In genomic region chr2:25041928-25042320, GRCh38 we compare ENCODE assay signal across 8 cellular contexts. TPM values are rescaled to one million over a fixed set of nuclear protein-coding genes. Genes with fewer than 3 reads are reported as not detected.
DNase-seq lines count a peak whose midpoint lies in the region; ATAC-seq and TF ChIP-seq lines count a peak whose summit lies in the region.

TSS of gene EFR3B (plus strand) at chr2:25042076. CDS start at chr2:25042313, 237 bp downstream.

- H3K27ac Mint-ChIP-seq in activated CD4-positive, alpha-beta T cell treated with anti-CD3 and anti-CD28 coated beads for 36 hours, result no peak within 1 kb of the TSS
- peak within 1 kb of the TSS; percentile 89 for H3K27ac Mint-ChIP-seq in chondrocyte (ENCODE audit: unreplicated experiment)

- H3K36me3 Mint-ChIP-seq in activated CD4-positive, alpha-beta T cell treated with anti-CD3 and anti-CD28 coated beads for 36 hours (ENCODE audit: low read depth), result no peaks in the 10 kb centered on the region
- H3K36me3 Mint-ChIP-seq in chondrocyte (ENCODE audit: low read depth), result no peaks in the 10 kb centered on the region

- CTCF ChIA-PET in activated CD4-positive, alpha-beta T cell treated with anti-CD3 and anti-CD28 coated beads for 36 hours (lab: Charles Lee), result interaction anchor here (0.7 to 2.2 kb wide), 3 partner anchors 57 to 88 kb away, joined by 3 to 10 read pairs (median 5); no protein-coding TSS in a partner anchor

- peaks cover 38% of the 10 kb centered on the region for H3K27me3 Mint-ChIP-seq in activated CD4-positive, alpha-beta T cell treated with anti-CD3 and anti-CD28 coated beads for 36 hours
- peaks cover 1% of the 10 kb centered on the region for H3K27me3 Mint-ChIP-seq in chondrocyte (ENCODE audit: low read depth)

- H3K4me3 Mint-ChIP-seq in activated CD4-positive, alpha-beta T cell treated with anti-CD3 and anti-CD28 coated beads for 36 hours, result peak within 1 kb of the TSS; percentile 71
- H3K4me3 Mint-ChIP-seq in chondrocyte (ENCODE audit: unreplicated experiment), result peak within 1 kb of the TSS; percentile 87

- peak; percentile 96 for ATAC-seq in GM19043 (IDR thresholded peaks at IDR 0.05; ENCODE audit: low read depth, unreplicated experiment)
- peak; percentile 95 for ATAC-seq in HG03354 (IDR thresholded peaks at IDR 0.05; ENCODE audit: poor library complexity, severe bottlenecking, unreplicated experiment)
- peak; percentile 84 for ATAC-seq in activated CD4-positive, alpha-beta T cell treated with anti-CD3 and anti-CD28 coated beads for 36 hours

- TF ChIP-seq CTCF in chondrocyte (IDR thresholded peaks at IDR 0.05), result no peak

- intact Hi-C loops in activated CD4-positive, alpha-beta T cell treated with anti-CD3 and anti-CD28 coated beads for 36 hours (cut with DNase I, micrococcal nuclease), result loop anchor here (1.0 to 10.0 kb wide), 11 partner anchors 60 to 1117 kb away; partner anchors contain the start of genes ATAD2B (in 1 of the 2), CENPO (in 1 of the 2), DNAJC27 (in 1 of the 2) and DTNB (in 1 of the 2)

- DNase-seq in AG20443 (ENCODE audit: low spot score) (peak; percentile 99), NCI-H460 (ENCODE audit: extremely low read depth, low read depth) (peak; percentile 94), chondrocyte (ENCODE audit: low spot score) (peak; percentile 98), kidney glomerular epithelial cell (lab: John Stamatoyannopoulos, UW) (peak; percentile 81)
- DNase-seq in activated CD4-positive, alpha-beta T cell treated with anti-CD3 and anti-CD28 coated beads for 36 hours, result peak; percentile 93
- DNase-seq in stimulated activated CD4-positive, alpha-beta T cell treated with anti-CD3 and anti-CD28 coated beads, Interleukin-15, amount 100 ng/mL, for 24 hours, result peak; percentile 95

- no peaks in the 10 kb centered on the region for H3K9me3 Mint-ChIP-seq in activated CD4-positive, alpha-beta T cell treated with anti-CD3 and anti-CD28 coated beads for 36 hours (ENCODE audit: low read depth)
- no peaks in the 10 kb centered on the region for H3K9me3 Mint-ChIP-seq in chondrocyte (ENCODE audit: low read depth)

- peaks cover 32% of the 10 kb centered on the region for H3K4me1 Mint-ChIP-seq in activated CD4-positive, alpha-beta T cell treated with anti-CD3 and anti-CD28 coated beads for 36 hours
- peaks cover 21% of the 10 kb centered on the region for H3K4me1 Mint-ChIP-seq in chondrocyte (ENCODE audit: low read depth)

- POLR2A ChIA-PET in activated CD4-positive, alpha-beta T cell treated with anti-CD3 and anti-CD28 coated beads for 36 hours (lab: Charles Lee), result interaction anchor here (0.6 to 1.4 kb wide), 2 partner anchors 67 to 246 kb away, joined by 3 to 5 read pairs; no protein-coding TSS in a partner anchor

RNA-seq across cellular contexts. Expression of gene EFR3B, which starts in this region (rescaled TPM):
- 6.9 and 7.0 TPM in 2 replicates for total RNA-seq in NCI-H460 (2014; rRNA removed; shearing (Covaris generic))
- 7.7 and 8.3 TPM in 2 replicates for polyA plus RNA-seq in NCI-H460 (2014; cell fraction: nucleus; rRNA removed)
- 1 to 10 TPM; 1.0 to 1.1 TPM for total RNA-seq in activated CD4-positive, alpha-beta T cell treated with anti-CD3 and anti-CD28 coated beads for 36 hours
- 2.1 to 6.1 TPM (median 2.4 TPM) in 3 replicates for total RNA-seq in chondrocyte

Comparison
In these comparisons a context has a peak if more than half of its experiments do, and no peak if none do; other contexts are left out.
1. Peak in every context shown above with its lines: DNase-seq and ATAC-seq.